ENCODE assay signal across 1 cellular context in the genomic region with DNA sequence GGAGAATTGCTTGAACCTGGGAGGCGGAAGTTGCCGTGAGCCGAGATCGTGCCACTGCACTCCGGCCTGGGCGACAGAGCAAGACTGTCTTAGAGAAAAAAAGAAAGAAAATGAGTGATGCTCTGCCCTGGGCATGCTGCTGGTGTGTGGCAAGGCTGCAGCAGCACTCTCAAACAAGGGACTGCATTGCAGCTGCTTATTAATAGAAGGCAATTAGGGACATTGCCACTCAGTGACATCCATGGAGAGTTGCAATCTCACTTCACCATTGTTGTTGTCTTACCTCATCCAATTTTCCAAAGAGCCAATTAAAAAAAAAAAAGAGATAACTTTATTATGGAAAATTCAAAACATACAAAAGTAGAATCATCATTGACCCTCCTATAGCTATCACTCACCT.
TF ChIP-seq lines count a peak whose summit lies in the region.

No MANE protein-coding gene starts in this region.

TF ChIP-seq in IMR-90, 13 proteins besides CTCF, POLR2A, EP300 and RAD21 (continued from another document):
- TF ChIP-seq MXI1 (IDR thresholded peaks at IDR 0.05; ENCODE audit: borderline replicate concordance, low read depth, low read length) (no peak), NFE2L2 (IDR thresholded peaks at IDR 0.05; ENCODE audit: low read depth, low read length) (no peak), BHLHE40 (IDR thresholded peaks at IDR 0.05; ENCODE audit: low read depth, low read length) (no peak), CEBPB (IDR thresholded peaks at IDR 0.05; ENCODE audit: low read depth, low read length) (no peak)
- TF ChIP-seq, protein P1, sequence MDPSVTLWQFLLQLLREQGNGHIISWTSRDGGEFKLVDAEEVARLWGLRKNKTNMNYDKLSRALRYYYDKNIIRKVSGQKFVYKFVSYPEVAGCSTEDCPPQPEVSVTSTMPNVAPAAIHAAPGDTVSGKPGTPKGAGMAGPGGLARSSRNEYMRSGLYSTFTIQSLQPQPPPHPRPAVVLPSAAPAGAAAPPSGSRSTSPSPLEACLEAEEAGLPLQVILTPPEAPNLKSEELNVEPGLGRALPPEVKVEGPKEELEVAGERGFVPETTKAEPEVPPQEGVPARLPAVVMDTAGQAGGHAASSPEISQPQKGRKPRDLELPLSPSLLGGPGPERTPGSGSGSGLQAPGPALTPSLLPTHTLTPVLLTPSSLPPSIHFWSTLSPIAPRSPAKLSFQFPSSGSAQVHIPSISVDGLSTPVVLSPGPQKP (IDR thresholded peaks at IDR 0.05; ENCODE audit: borderline replicate concordance, low read depth, low read length): no peak
- TF ChIP-seq, protein P2, sequence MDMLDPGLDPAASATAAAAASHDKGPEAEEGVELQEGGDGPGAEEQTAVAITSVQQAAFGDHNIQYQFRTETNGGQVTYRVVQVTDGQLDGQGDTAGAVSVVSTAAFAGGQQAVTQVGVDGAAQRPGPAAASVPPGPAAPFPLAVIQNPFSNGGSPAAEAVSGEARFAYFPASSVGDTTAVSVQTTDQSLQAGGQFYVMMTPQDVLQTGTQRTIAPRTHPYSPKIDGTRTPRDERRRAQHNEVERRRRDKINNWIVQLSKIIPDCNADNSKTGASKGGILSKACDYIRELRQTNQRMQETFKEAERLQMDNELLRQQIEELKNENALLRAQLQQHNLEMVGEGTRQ (IDR thresholded peaks at IDR 0.05; ENCODE audit: low read depth, low read length): no peak
